21 cellular contexts compared by ENCODE assay signal in the genomic region with DNA sequence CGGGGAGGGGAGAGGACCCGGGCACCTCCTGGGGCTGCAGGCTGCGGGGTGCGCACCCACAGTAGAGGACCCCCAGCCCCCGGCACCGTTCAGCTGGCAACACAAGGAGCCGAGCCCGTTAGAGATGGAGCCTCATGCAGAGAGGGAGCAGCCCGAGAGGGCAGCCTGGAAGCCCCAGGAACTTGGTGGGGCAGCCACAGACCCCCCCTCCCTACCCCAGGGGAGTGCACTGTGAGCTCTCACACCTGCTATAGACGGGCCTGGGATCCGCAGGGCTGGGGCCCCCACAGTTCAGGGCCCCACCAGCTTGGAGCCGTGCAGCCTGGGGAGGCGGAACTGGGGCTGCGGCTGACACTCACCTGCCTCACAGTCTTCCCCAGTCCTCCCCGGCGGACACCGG. TPM values are rescaled to one million over a fixed set of nuclear protein-coding genes. Genes with fewer than 3 reads are reported as not detected.
"Had no signal": no experiment of that assay in that cellular context is flagged by ENCODE, and none has a peak within 500 bp of the region (broad histone marks: within the 10 kb centered on the region; RNA-seq: fewer than 3 reads in every experiment).

No MANE protein-coding gene starts in this region.

- H3K36me3 ChIP-seq: ovary, right lobe of liver, sigmoid colon, thyroid gland, vagina had no signal

- H3K4me3 ChIP-seq: ovary, psoas muscle, right lobe of liver, sigmoid colon, stomach, thoracic aorta, thyroid gland, tibial nerve, upper lobe of left lung, vagina had no signal

- H3K79me2 ChIP-seq: parathyroid adenoma had no signal

- H3K4me1 ChIP-seq: parathyroid adenoma, right lobe of liver, sigmoid colon, stomach had no signal

- H3K4me3 Mint-ChIP-seq: natural killer cell treated with Interleukin-12 subunit alpha and Interleukin-12 subunit beta and Interleukin-15 and Interleukin-18, amount 100 ng/mL, for 72 hours; nephron progenitor cell; neural crest cell; stimulated activated effector memory CD8-positive, alpha-beta T cell treated with anti-CD3 and anti-CD28 coated beads, Interleukin-12 subunit alpha, Interleukin-12 subunit beta, amount 100 ng/mL, for 72 hours; stimulated activated naive B cell treated with anti-CD40 and anti-IgM and Interleukin-4, amounts not matched to agents 10 μg/mL and 1 μg/mL and 100 μg/mL, for 72 hours; stimulated activated naive CD8-positive, alpha-beta T cell treated with anti-CD3 and anti-CD28 coated beads, Interleukin-15, Interleukin-2, amounts not matched to agents 100 ng/mL and 50 ng/mL, for 24 hours had no signal

- H3K9me3 ChIP-seq: ovary, psoas muscle, right lobe of liver, sigmoid colon, stomach, thoracic aorta, thyroid gland, tibial nerve, upper lobe of left lung, vagina had no signal

- H3K9me3 Mint-ChIP-seq: natural killer cell treated with Interleukin-12 subunit alpha and Interleukin-12 subunit beta and Interleukin-15 and Interleukin-18, amount 100 ng/mL, for 72 hours; nephron progenitor cell; neural crest cell; stimulated activated effector memory CD8-positive, alpha-beta T cell treated with anti-CD3 and anti-CD28 coated beads, Interleukin-12 subunit alpha, Interleukin-12 subunit beta, amount 100 ng/mL, for 72 hours; stimulated activated naive B cell treated with anti-CD40 and anti-IgM and Interleukin-4, amounts not matched to agents 10 μg/mL and 1 μg/mL and 100 μg/mL, for 72 hours; stimulated activated naive CD8-positive, alpha-beta T cell treated with anti-CD3 and anti-CD28 coated beads, Interleukin-15, Interleukin-2, amounts not matched to agents 100 ng/mL and 50 ng/mL, for 24 hours had no signal

- H3K27me3 ChIP-seq: ovary, right lobe of liver, sigmoid colon, stomach, thyroid gland, tibial nerve, upper lobe of left lung, vagina had no signal

- H3K27ac ChIP-seq: ovary, parathyroid adenoma, psoas muscle, right lobe of liver, sigmoid colon, stomach, thyroid gland, upper lobe of left lung, vagina had no signal

- H2AFZ ChIP-seq: parathyroid adenoma had no signal

- H3K27ac Mint-ChIP-seq: natural killer cell treated with Interleukin-12 subunit alpha and Interleukin-12 subunit beta and Interleukin-15 and Interleukin-18, amount 100 ng/mL, for 72 hours; nephron progenitor cell; progenitor cell of endocrine pancreas; stimulated activated effector memory CD8-positive, alpha-beta T cell treated with anti-CD3 and anti-CD28 coated beads, Interleukin-12 subunit alpha, Interleukin-12 subunit beta, amount 100 ng/mL, for 72 hours; stimulated activated naive B cell treated with anti-CD40 and anti-IgM and Interleukin-4, amounts not matched to agents 10 μg/mL and 1 μg/mL and 100 μg/mL, for 72 hours; stimulated activated naive CD8-positive, alpha-beta T cell treated with anti-CD3 and anti-CD28 coated beads, Interleukin-15, Interleukin-2, amounts not matched to agents 100 ng/mL and 50 ng/mL, for 24 hours had no signal

- DNase-seq: stimulated activated CD4-positive, alpha-beta T cell treated with anti-CD3 and anti-CD28 coated beads, Interleukin-2, amount 100 ng/mL, for 48 hours; stimulated activated naive B cell treated with anti-CD40 and anti-IgM and Interleukin-4, amounts not matched to agents 10 μg/mL and 1 μg/mL and 100 μg/mL, for 72 hours had no signal

- H3K4me1 Mint-ChIP-seq: nephron progenitor cell; neural crest cell; stimulated activated effector memory CD8-positive, alpha-beta T cell treated with anti-CD3 and anti-CD28 coated beads, Interleukin-12 subunit alpha, Interleukin-12 subunit beta, amount 100 ng/mL, for 72 hours had no signal

- H3K9ac ChIP-seq: parathyroid adenoma had no signal

- FAIRE-seq: small intestine had no signal

- H3K36me3 Mint-ChIP-seq: natural killer cell treated with Interleukin-12 subunit alpha and Interleukin-12 subunit beta and Interleukin-15 and Interleukin-18, amount 100 ng/mL, for 72 hours; stimulated activated effector memory CD8-positive, alpha-beta T cell treated with anti-CD3 and anti-CD28 coated beads, Interleukin-12 subunit alpha, Interleukin-12 subunit beta, amount 100 ng/mL, for 72 hours had no signal

- H3K27me3 Mint-ChIP-seq: natural killer cell treated with Interleukin-12 subunit alpha and Interleukin-12 subunit beta and Interleukin-15 and Interleukin-18, amount 100 ng/mL, for 72 hours; progenitor cell of endocrine pancreas; stimulated activated naive B cell treated with anti-CD40 and anti-IgM and Interleukin-4, amounts not matched to agents 10 μg/mL and 1 μg/mL and 100 μg/mL, for 72 hours; stimulated activated naive CD8-positive, alpha-beta T cell treated with anti-CD3 and anti-CD28 coated beads, Interleukin-15, Interleukin-2, amounts not matched to agents 100 ng/mL and 50 ng/mL, for 24 hours had no signal

RNA-seq across cellular contexts. Expression of a gene that starts 47.0 kb away (rescaled TPM):
- total RNA-seq: natural killer cell treated with Interleukin-12 subunit alpha and Interleukin-12 subunit beta and Interleukin-15 and Interleukin-18, amount 100 ng/mL, for 72 hours; osteoblast had no signal
